In the genomic region with DNA sequence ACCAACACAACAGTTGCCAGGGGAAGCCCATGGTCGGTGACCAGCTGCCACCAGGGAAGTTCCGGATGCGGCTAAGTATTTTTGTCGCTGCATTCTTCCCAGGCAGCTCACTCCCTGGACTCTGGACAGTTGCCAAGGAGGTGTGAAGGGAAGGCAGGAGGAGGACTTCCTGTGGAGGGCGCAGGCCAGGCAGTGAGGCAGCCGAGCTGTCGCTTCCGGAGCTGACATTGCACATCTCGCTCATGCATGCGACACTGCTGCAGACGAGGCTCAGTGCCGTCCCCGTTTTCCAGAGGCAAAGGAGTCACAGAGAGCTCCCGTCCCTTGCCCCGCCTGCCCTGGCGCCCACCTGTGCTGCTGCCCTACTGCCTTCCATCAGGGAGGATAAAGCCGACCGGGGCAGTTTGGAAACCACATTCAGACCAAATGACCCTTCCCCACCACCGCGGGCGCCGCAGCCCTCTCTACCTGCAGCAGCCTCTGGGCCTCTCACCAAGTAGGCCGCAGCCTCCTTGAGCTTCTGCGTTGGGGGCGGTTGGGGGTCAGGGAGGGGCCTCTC, we compare ENCODE assay signal across 8 cellular contexts.
DNase-seq lines count a peak whose midpoint lies in the region; ATAC-seq, FAIRE-seq and TF ChIP-seq lines count a peak whose summit lies in the region.

No MANE protein-coding gene starts in this region.

- no peak overlapping the region for H3K27ac Mint-ChIP-seq in HFFc6

- H2AFZ ChIP-seq in HepG2 (ENCODE audit: low read length), result no peak overlapping the region

- H3K4me3 ChIP-seq in BLaER1 (no peak overlapping the region), adrenal gland (peak overlapping the region in 1 of 4 donors; percentile 25), HepG2 (replicated peaks in 1 of 3; ENCODE audit: insufficient read depth in 1 of 3, low read depth in 2 of 3, low read length in 3 of 3) (no peak overlapping the region), vagina (peak overlapping the region; percentile 12 to 28)

- WGBS in adrenal gland, 4 donors, result 19 to 54% (median 29%) methylated on average over 4 to 25 of the region's 25 CpGs
- WGBS in HepG2 (ENCODE audit: low lambda C conversion rate), result 38% methylated on average over 10 of the region's 25 CpGs

- H3K27me3 ChIP-seq in BLaER1 (no peaks in the 10 kb centered on the region; the same call in 1 of the 2 replicates), adrenal gland (peaks cover 35% of the 10 kb centered on the region), HepG2 (ENCODE audit: control insufficient read depth in 1 of 2, insufficient read depth in 2 of 2, low read length in 2 of 2) (peaks cover 0 to 15% of the 10 kb centered on the region in 2 experiments; a peak in 3 of 5 replicates), vagina (peaks cover 5% of the 10 kb centered on the region)

- H3K27ac ChIP-seq in BLaER1 (no peak overlapping the region), adrenal gland (no peak overlapping the region), HepG2 (ENCODE audit: extremely low read length, insufficient read depth, low read length) (no peak overlapping the region), vagina (no peak overlapping the region)

- intact Hi-C loops in adrenal gland (cut with DNase I), result no loop called here
- intact Hi-C loops in HepG2 (cut with micrococcal nuclease; ENCODE audit: unreplicated experiment), result no loop called here
- intact Hi-C loops in vagina (cut with DNase I), result no loop called here

- TF ChIP-seq EP300 in HepG2 (IDR thresholded peaks at IDR 0.05; ENCODE audit: low read depth in 2 of 2, low read length in 2 of 2) (no peak), HepG2 (CRISPR knock-in tag; IDR thresholded peaks at IDR 0.05; ENCODE audit: borderline replicate concordance) (no peak)

- CTCF ChIA-PET in HepG2 (lab: Yijun Ruan, JAX; ENCODE audit: low intra/inter-chr PET ratio, low total read pairs), result no interaction called here

- peaks cover 10% of the 10 kb centered on the region for H3K4me1 ChIP-seq in BLaER1
- peaks cover 4 to 10% of the 10 kb centered on the region in 2 donors for H3K4me1 ChIP-seq in adrenal gland (replicated peaks in 1 of 2)
- H3K4me1 ChIP-seq in HepG2 (ENCODE audit: insufficient read depth, low read length), result peaks cover 21% of the 10 kb centered on the region
- H3K4me1 ChIP-seq in vagina, result peaks cover 17% of the 10 kb centered on the region

- BruUV-seq in HepG2 (replicated peaks; lab: Mats Ljungman, UMichigan), result no TSS peak

- H3K36me3 ChIP-seq in BLaER1, result no peaks in the 10 kb centered on the region
- no peaks in the 10 kb centered on the region for H3K36me3 ChIP-seq in adrenal gland (replicated peaks in 1 of 2)
- no peaks in the 10 kb centered on the region for H3K36me3 ChIP-seq in HepG2 (replicated peaks in 1 of 2; ENCODE audit: control insufficient read depth in 1 of 2, insufficient read depth in 2 of 2, low read length in 2 of 2)
- H3K36me3 ChIP-seq in vagina, result no peaks in the 10 kb centered on the region

- H3K4me2 ChIP-seq in BLaER1, result peak overlapping the region; percentile 23
- no peak overlapping the region for H3K4me2 ChIP-seq in HepG2 (ENCODE audit: low read depth, low read length)

- no peaks in the 10 kb centered on the region for H3K36me3 Mint-ChIP-seq in HFFc6 (ENCODE audit: low read depth)

- H3K4me1 Mint-ChIP-seq in HFFc6 (ENCODE audit: low read depth), result peaks cover 18% of the 10 kb centered on the region

- TF ChIP-seq POLR2A in adrenal gland (IDR thresholded peaks at IDR 0.05) (no peak), HepG2 (IDR thresholded peaks at IDR 0.05; ENCODE audit: insufficient read depth in 1 of 2, low read depth in 2 of 2, low read length in 2 of 2) (no peak), vagina (IDR thresholded peaks at IDR 0.05) (no peak)

- in situ Hi-C loops in HepG2 (cut with HindIII; ENCODE audit: extremely low pct_ligation_motif_present, low pct_unique_long_range_greater_than_20kb), result no loop called here

- TF ChIP-seq CTCF in adrenal gland (IDR thresholded peaks at IDR 0.05) (no peak), HepG2 (CRISPR knock-in tag; IDR thresholded peaks at IDR 0.05) (peak; percentile 32; the same call in 1 of the 2 replicates), vagina (IDR thresholded peaks at IDR 0.05) (no peak), HFFc6 (IDR thresholded peaks at IDR 0.05) (no peak)

- peak; percentile 95 for DNase-seq in HK-2 (ENCODE audit: unreplicated experiment)
- DNase-seq in adrenal gland, result peak; percentile 32 to 58 (median 38)
- peak; percentile 62 for DNase-seq in HepG2 (ENCODE audit: low spot score)
- DNase-seq in vagina (ENCODE audit: extremely low spot score in 2 of 2), result no peak
- no peak for DNase-seq in HFFc6
- DNase-seq in OCI-M2 (lab: John Stamatoyannopoulos, UW; ENCODE audit: unreplicated experiment), result no peak
- DNase-seq in midbrain (lab: John Stamatoyannopoulos, UW), result no peak

- POLR2A ChIA-PET in HepG2 (lab: Yijun Ruan, JAX), result no interaction called here

- H4K20me1 ChIP-seq in BLaER1, result no peaks in the 10 kb centered on the region
- H4K20me1 ChIP-seq in HepG2 (ENCODE audit: insufficient read depth, low read length), result no peaks in the 10 kb centered on the region

- H3K9ac ChIP-seq in BLaER1 (no peak overlapping the region), HepG2 (ENCODE audit: insufficient read depth, low read depth, low read length) (no peak overlapping the region)

- FAIRE-seq in HepG2 (lab: Jason Lieb, UNC), result no peak

- H3K79me2 ChIP-seq in HepG2 (ENCODE audit: insufficient read depth, low read length), result no peaks in the 10 kb centered on the region

- no peak for TF ChIP-seq RAD21 in HepG2 (CRISPR knock-in tag; IDR thresholded peaks at IDR 0.05)

- H3K9me3 Mint-ChIP-seq in HFFc6, result no peaks in the 10 kb centered on the region

- H3K27me3 Mint-ChIP-seq in HFFc6 (ENCODE audit: insufficient read depth), result peaks cover 69% of the 10 kb centered on the region

- ATAC-seq in HepG2, result peak; percentile 41

- H3K9me3 ChIP-seq in BLaER1 (no peaks in the 10 kb centered on the region), adrenal gland (replicated peaks in 1 of 3) (no peaks in the 10 kb centered on the region), HepG2 (ENCODE audit: low read length) (no peaks in the 10 kb centered on the region), vagina (no peaks in the 10 kb centered on the region)

- no peak overlapping the region for H3K4me3 Mint-ChIP-seq in HFFc6

TF ChIP-seq in HepG2, 621 proteins besides CTCF, POLR2A, EP300 and RAD21 (continues in another document):
- TF ChIP-seq MYC (CRISPR knock-in tag; IDR thresholded peaks at IDR 0.05; ENCODE audit: borderline replicate concordance), result peak; percentile 6; the same call in 1 of the 2 replicates
- TF ChIP-seq, protein P1, sequence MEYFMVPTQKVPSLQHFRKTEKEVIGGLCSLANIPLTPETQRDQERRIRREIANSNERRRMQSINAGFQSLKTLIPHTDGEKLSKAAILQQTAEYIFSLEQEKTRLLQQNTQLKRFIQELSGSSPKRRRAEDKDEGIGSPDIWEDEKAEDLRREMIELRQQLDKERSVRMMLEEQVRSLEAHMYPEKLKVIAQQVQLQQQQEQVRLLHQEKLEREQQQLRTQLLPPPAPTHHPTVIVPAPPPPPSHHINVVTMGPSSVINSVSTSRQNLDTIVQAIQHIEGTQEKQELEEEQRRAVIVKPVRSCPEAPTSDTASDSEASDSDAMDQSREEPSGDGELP (IDR thresholded peaks at IDR 0.05; ENCODE audit: borderline replicate concordance, low read depth), result 0 out of 2 replicates have a peak, but pooled peaks have one; percentile 14
- TF ChIP-seq, protein P2, sequence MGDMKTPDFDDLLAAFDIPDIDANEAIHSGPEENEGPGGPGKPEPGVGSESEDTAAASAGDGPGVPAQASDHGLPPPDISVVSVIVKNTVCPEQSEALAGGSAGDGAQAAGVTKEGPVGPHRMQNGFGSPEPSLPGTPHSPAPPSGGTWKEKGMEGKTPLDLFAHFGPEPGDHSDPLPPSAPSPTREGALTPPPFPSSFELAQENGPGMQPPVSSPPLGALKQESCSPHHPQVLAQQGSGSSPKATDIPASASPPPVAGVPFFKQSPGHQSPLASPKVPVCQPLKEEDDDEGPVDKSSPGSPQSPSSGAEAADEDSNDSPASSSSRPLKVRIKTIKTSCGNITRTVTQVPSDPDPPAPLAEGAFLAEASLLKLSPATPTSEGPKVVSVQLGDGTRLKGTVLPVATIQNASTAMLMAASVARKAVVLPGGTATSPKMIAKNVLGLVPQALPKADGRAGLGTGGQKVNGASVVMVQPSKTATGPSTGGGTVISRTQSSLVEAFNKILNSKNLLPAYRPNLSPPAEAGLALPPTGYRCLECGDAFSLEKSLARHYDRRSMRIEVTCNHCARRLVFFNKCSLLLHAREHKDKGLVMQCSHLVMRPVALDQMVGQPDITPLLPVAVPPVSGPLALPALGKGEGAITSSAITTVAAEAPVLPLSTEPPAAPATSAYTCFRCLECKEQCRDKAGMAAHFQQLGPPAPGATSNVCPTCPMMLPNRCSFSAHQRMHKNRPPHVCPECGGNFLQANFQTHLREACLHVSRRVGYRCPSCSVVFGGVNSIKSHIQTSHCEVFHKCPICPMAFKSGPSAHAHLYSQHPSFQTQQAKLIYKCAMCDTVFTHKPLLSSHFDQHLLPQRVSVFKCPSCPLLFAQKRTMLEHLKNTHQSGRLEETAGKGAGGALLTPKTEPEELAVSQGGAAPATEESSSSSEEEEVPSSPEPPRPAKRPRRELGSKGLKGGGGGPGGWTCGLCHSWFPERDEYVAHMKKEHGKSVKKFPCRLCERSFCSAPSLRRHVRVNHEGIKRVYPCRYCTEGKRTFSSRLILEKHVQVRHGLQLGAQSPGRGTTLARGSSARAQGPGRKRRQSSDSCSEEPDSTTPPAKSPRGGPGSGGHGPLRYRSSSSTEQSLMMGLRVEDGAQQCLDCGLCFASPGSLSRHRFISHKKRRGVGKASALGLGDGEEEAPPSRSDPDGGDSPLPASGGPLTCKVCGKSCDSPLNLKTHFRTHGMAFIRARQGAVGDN (CRISPR knock-in tag; IDR thresholded peaks at IDR 0.05), result peak; percentile 88
- TF ChIP-seq ZNF749 (CRISPR knock-in tag; IDR thresholded peaks at IDR 0.05; ENCODE audit: borderline replicate concordance), result 0 out of 2 replicates have a peak, but pooled peaks have one; percentile 37
- peak; percentile 49 for TF ChIP-seq GABPA (IDR thresholded peaks at IDR 0.05; ENCODE audit: low read depth, low read length)
- peak; percentile 81 for TF ChIP-seq GABPA (CRISPR knock-in tag; IDR thresholded peaks at IDR 0.05; ENCODE audit: low read depth)
- no peak for TF ChIP-seq SIX4 (CRISPR knock-in tag; IDR thresholded peaks at IDR 0.05)

Comparison
In these comparisons a context has a peak if more than half of its experiments do, and no peak if none do; other contexts are left out.
1. H3K4me3 ChIP-seq: peak in vagina (2 of 2); none in BLaER1 (single experiment) and HepG2 (0 of 3).
2. DNase-seq: peak in HK-2 (single experiment), adrenal gland (7 of 7) and HepG2 (single experiment); none in vagina (0 of 2), HFFc6 (single experiment), OCI-M2 (single experiment) and midbrain (single experiment).